29 cellular contexts compared by ENCODE assay signal in genomic region chr11:134711008-134711407, GRCh38.
"Had no signal": no experiment of that assay in that cellular context is flagged by ENCODE, and none has a peak within 500 bp of the region (broad histone marks: within the 10 kb centered on the region; RNA-seq: fewer than 3 reads in every experiment).

No MANE protein-coding gene starts in this region.

- H2AFZ ChIP-seq: parathyroid adenoma had no signal

- DNase-seq: naive thymus-derived CD4-positive, alpha-beta T cell; natural killer cell; occipital lobe; ovary; posterior cingulate gyrus; psoas muscle; right cardiac atrium; right lobe of liver; sigmoid colon; spleen; stimulated activated CD4-positive, alpha-beta T cell treated with anti-CD3 and anti-CD28 coated beads, Interleukin-12 subunit alpha, Interleukin-12 subunit beta, amount 100 ng/mL, for 4 hours; stimulated activated CD4-positive, alpha-beta T cell treated with anti-CD3 and anti-CD28 coated beads, Interleukin-1b, Interleukin-23, amount 100 ng/mL, for 48 hours; stimulated activated CD4-positive, alpha-beta T cell treated with anti-CD3 and anti-CD28 coated beads, Interleukin-4, amount 100 ng/mL, for 1 hour; stimulated activated CD4-positive, alpha-beta T cell treated with anti-CD3 and anti-CD28 coated beads, Interleukin-4, amount 100 ng/mL, for 4 hours; stimulated activated CD8-positive, alpha-beta memory T cell treated with anti-CD3 and anti-CD28 coated beads, Interleukin-4, amount 100 ng/mL, for 48 hours; stimulated activated naive CD4-positive, alpha-beta T cell; stimulated activated naive CD8-positive, alpha-beta T cell treated with anti-CD3 and anti-CD28 coated beads, Interleukin-15, amount 100 ng/mL, for 72 hours; stimulated activated naive CD8-positive, alpha-beta T cell treated with anti-CD3 and anti-CD28 coated beads, Interleukin-15, Interleukin-2, amounts not matched to agents 100 U/mL and 50 U/mL, for 24 hours; substantia nigra; testis; tibial artery; transverse colon had no signal

- ATAC-seq: naive thymus-derived CD4-positive, alpha-beta T cell; natural killer cell; psoas muscle; right cardiac atrium; stimulated activated memory B cell treated with anti-CD40 and anti-IgM and Interleukin-4, amounts not matched to agents 10 μg/mL and 1 μg/mL and 100 μg/mL, for 72 hours; stimulated activated naive CD8-positive, alpha-beta T cell treated with anti-CD3 and anti-CD28 coated beads, Interleukin-15, amount 100 ng/mL, for 72 hours; stimulated activated naive CD8-positive, alpha-beta T cell treated with anti-CD3 and anti-CD28 coated beads, Interleukin-15, Interleukin-2, amounts not matched to agents 100 U/mL and 50 U/mL, for 24 hours had no signal

- FAIRE-seq: urothelium cell line had no signal

- H3K79me2 ChIP-seq: parathyroid adenoma had no signal

- H3K27me3 ChIP-seq: neural progenitor cell, ovary, right lobe of liver, sigmoid colon, testis, tibial artery, vagina had no signal

- H3K9ac ChIP-seq: neural progenitor cell, parathyroid adenoma had no signal

- H3K9me3 ChIP-seq: ovary, psoas muscle, right lobe of liver, sigmoid colon, spleen, suprapubic skin, testis, tibial artery, transverse colon, vagina had no signal

- H3K4me3 ChIP-seq: neural progenitor cell, ovary, psoas muscle, right lobe of liver, sigmoid colon, smooth muscle cell, spleen, suprapubic skin, tibial artery, transverse colon, vagina had no signal

- H3K4me2 ChIP-seq: smooth muscle cell had no signal

- H3K4me1 ChIP-seq: parathyroid adenoma, psoas muscle, right lobe of liver, spleen, suprapubic skin, testis, tibial artery, vagina had no signal

- H3K27ac ChIP-seq: neural progenitor cell, ovary, psoas muscle, right lobe of liver, sigmoid colon, spleen, suprapubic skin, testis, tibial artery, transverse colon, vagina had no signal

- H3K36me3 ChIP-seq: neural progenitor cell, ovary, right lobe of liver, sigmoid colon, spleen, suprapubic skin, tibial artery, transverse colon, vagina had no signal
